In the genomic region with DNA sequence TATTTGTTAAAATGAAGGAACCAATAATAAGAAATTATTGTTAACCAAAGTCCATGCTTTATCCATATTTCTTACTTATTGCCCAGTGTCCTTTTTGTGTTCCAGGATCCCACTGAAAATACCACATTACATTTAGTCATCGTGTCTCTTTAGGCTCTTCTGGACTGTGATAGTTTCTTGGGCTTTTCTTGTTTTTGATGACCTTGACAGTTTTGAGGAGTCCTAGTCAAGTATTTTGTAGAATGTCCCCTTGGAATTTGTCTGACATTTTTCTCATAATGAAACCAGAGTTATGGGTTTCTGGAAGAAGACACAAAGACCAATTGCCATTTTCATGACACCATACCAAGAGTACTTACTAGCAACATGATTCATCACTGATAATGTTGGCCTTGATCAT, we compare ENCODE assay signal across 4 cellular contexts.
TF ChIP-seq lines count a peak whose summit lies in the region.

No MANE protein-coding gene starts in this region.

TF ChIP-seq in HepG2, 621 proteins besides CTCF, POLR2A, EP300 and RAD21:
- TF ChIP-seq MAFK (conservative IDR thresholded peaks at IDR 0.05 in 1 of 2, IDR thresholded peaks at IDR 0.05 in 1 of 2; ENCODE audit: low read length in 2 of 2) (peak; percentile 67 to 87; a peak in 3 of 4 replicates), ZNF552 (CRISPR knock-in tag; IDR thresholded peaks at IDR 0.05; ENCODE audit: borderline replicate concordance) (no peak), MAFF (IDR thresholded peaks at IDR 0.05; ENCODE audit: low read depth, low read length) (peak; percentile 72)

TF ChIP-seq in A549, 52 proteins besides CTCF, POLR2A, EP300 and RAD21:
- TF ChIP-seq EHF (CRISPR knock-in tag; IDR thresholded peaks at IDR 0.05): no peak
- TF ChIP-seq CHD4 (IDR thresholded peaks at IDR 0.05; ENCODE audit: borderline replicate concordance): no peak
- no peak for TF ChIP-seq ZNF302 (CRISPR knock-in tag; IDR thresholded peaks at IDR 0.05)
- peak; percentile 78 for TF ChIP-seq MAFK (IDR thresholded peaks at IDR 0.05; ENCODE audit: partially characterized antibody)

TF ChIP-seq in IMR-90, 13 proteins besides CTCF, POLR2A, EP300 and RAD21:
- no peak for TF ChIP-seq SMC3 (IDR thresholded peaks at IDR 0.05; ENCODE audit: low read depth, low read length)
- peak; percentile 72 for TF ChIP-seq MAFK (IDR thresholded peaks at IDR 0.05; ENCODE audit: low read depth, low read length)

TF ChIP-seq in K562, 482 proteins besides CTCF, POLR2A, EP300 and RAD21:
- 0 out of 2 replicates have a peak, but pooled peaks have one; percentile 31 for TF ChIP-seq MAFG (tag; conservative IDR thresholded peaks at IDR 0.05)
- peak; percentile 71 for TF ChIP-seq ZNF316 (IDR thresholded peaks at IDR 0.05)
- TF ChIP-seq C11orf30 (IDR thresholded peaks at IDR 0.05; ENCODE audit: low read depth): peak; percentile 34; the same call in 1 of the 2 replicates
- no peak for TF ChIP-seq HMG20A (CRISPR knock-in tag; conservative IDR thresholded peaks at IDR 0.05)
